In genomic region chr1:174999216-174999925, GRCh38 we compare ENCODE assay signal across 8 cellular contexts. TPM values are rescaled to one million over a fixed set of nuclear protein-coding genes. Genes with fewer than 3 reads are reported as not detected.
DNase-seq lines count a peak whose midpoint lies in the region; ATAC-seq, FAIRE-seq and TF ChIP-seq lines count a peak whose summit lies in the region.

No MANE protein-coding gene starts in this region.

- H3K27ac ChIP-seq in WERI-Rb-1 (peak overlapping the region; percentile 99), small intestine (ENCODE audit: low read depth in 1 of 2, low read length in 1 of 2) (peak overlapping the region; percentile 88 to 95)

- peaks cover 0 to 2% of the 10 kb centered on the region in 2 donors for H3K4me1 ChIP-seq in small intestine (ENCODE audit: control insufficient read depth in 2 of 2, insufficient read depth in 1 of 2, low read depth in 1 of 2, low read length in 1 of 2)

- WGBS in small intestine, 3 donors: 0 to 1% (median 0%) methylated on average over 55 to 58 of the region's 58 CpGs

- DNase-seq in AG08396 (ENCODE audit: low spot score) (peak; percentile 95), NCI-H2196 treated with DMSO at 0.1 percent for 48 hours (lab: John Stamatoyannopoulos, UW; ENCODE audit: unreplicated experiment) (peak; percentile 99), WERI-Rb-1 (peak; percentile 99), cardiac fibroblast (ENCODE audit: low read depth in 2 of 2) (peak; percentile 99 to 100), iPS-NIHi7 (ENCODE audit: extremely low spot score) (peak; percentile 94), small intestine (peak; percentile 99)

- peaks cover 18% of the 10 kb centered on the region for H3K36me3 ChIP-seq in WERI-Rb-1
- H3K36me3 ChIP-seq in small intestine (ENCODE audit: control insufficient read depth in 2 of 2, insufficient read depth in 2 of 2, low read length in 2 of 2): no peaks in the 10 kb centered on the region

- peak overlapping the region; percentile 98 for H3K4me3 ChIP-seq in WERI-Rb-1 (ENCODE audit: low read depth, low read length)
- H3K4me3 ChIP-seq in cardiac fibroblast (replicated peaks in 1 of 2; ENCODE audit: low read depth in 2 of 2, low read length in 2 of 2): peak overlapping the region; percentile 65 to 87
- H3K4me3 ChIP-seq in small intestine (ENCODE audit: low read depth in 1 of 2, low read length in 2 of 2): peak overlapping the region; percentile 5 to 71

- H3K9me3 ChIP-seq in WERI-Rb-1 (ENCODE audit: severe bottlenecking) (no peaks in the 10 kb centered on the region), small intestine (ENCODE audit: control insufficient read depth, low read depth) (no peaks in the 10 kb centered on the region)

- ATAC-seq in GM18909 (IDR thresholded peaks at IDR 0.05; ENCODE audit: poor library complexity, unreplicated experiment) (peak; percentile 80), HG03139 (IDR thresholded peaks at IDR 0.05; ENCODE audit: unreplicated experiment) (peak; percentile 75)

- TF ChIP-seq CTCF in WERI-Rb-1 (IDR thresholded peaks at IDR 0.05; ENCODE audit: low read depth, low read length): no peak
- TF ChIP-seq CTCF in cardiac fibroblast (IDR thresholded peaks at IDR 0.05; ENCODE audit: low read depth, low read length): no peak

- H3K27me3 ChIP-seq in WERI-Rb-1 (ENCODE audit: insufficient read depth, low read depth, severe bottlenecking) (no peaks in the 10 kb centered on the region), small intestine (ENCODE audit: control insufficient read depth in 2 of 2, insufficient read depth in 2 of 2, low read length in 2 of 2) (no peaks in the 10 kb centered on the region)

- no peak for FAIRE-seq in small intestine (lab: Jason Lieb, UNC)

RNA-seq across cellular contexts. Expression of gene CACYBP, which starts 0.4 kb away (rescaled TPM):
- 10 to 100 TPM; 42.4 to 99.8 (median 47.4) TPM for polyA plus RNA-seq in small intestine

RNA-seq across cellular contexts. Expression of gene MRPS14, which starts 23.9 kb away (rescaled TPM):
- polyA plus RNA-seq in small intestine: 10 to 100 TPM; 18.1 to 34.7 (median 19.9) TPM

Comparison
In these comparisons a context has a peak if more than half of its experiments do, and no peak if none do; other contexts are left out.
1. Peak in every context shown above with its lines: DNase-seq, ATAC-seq, H3K4me3 ChIP-seq and H3K27ac ChIP-seq.
2. H3K4me3 ChIP-seq: peak in every context shown above with its lines; median percentile 98 in WERI-Rb-1; 76 in cardiac fibroblast; 38 in small intestine.